6 cellular contexts compared by ENCODE assay signal in genomic region chr22:28658448-28658847, GRCh38. TPM values are rescaled to one million over a fixed set of nuclear protein-coding genes. Genes with fewer than 3 reads are reported as not detected.
"Had no signal": no experiment of that assay in that cellular context is flagged by ENCODE, and none has a peak within 500 bp of the region (broad histone marks: within the 10 kb centered on the region; RNA-seq: fewer than 3 reads in every experiment).

No MANE protein-coding gene starts in this region.

- DNase-seq: H9, HCEC 1CT, IMR-90 had no signal

- H3K4me3 ChIP-seq: GM23338, K562 had no signal

- H3K27ac Mint-ChIP-seq: GM23338, H9 had no signal

- H3K4me1 Mint-ChIP-seq: GM23338 had no signal

- H3K4me3 Mint-ChIP-seq: GM23338, H9 had no signal

RNA-seq across cellular contexts. Expression of gene TTC28, which starts 21.2 kb away (rescaled TPM):
- total RNA-seq: HT-29 had no signal
